Comparison of ENCODE assay signal across 1 cellular context in the genomic region with DNA sequence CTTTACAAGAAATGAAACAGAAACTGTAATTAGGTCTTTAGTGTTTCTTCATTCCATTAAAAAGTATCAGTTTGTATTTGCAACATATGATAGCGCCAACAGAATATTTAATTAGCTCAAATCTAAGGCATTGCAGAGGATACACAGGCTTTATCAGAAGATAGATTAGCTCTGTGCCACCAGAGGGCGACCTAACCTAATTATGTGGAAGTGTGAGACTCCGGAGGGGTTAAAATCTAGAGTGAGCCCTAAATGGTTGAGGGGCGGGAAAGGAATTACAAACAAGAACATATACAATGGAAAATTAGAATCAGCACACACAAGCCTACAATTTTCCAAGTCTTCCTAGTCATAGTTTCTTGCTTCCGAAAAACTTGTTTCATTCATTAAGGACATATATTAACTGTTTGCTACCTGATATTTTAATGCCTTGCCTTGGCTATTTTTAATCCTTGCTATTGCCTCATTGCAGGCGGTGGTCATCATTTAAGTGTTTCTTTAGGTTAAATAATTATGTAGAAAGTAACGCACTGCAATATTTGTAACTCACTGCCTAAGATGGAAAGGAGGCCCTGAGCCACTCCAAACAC.
TF ChIP-seq lines count a peak whose summit lies in the region.

No MANE protein-coding gene starts in this region.

TF ChIP-seq in GM23338, 12 proteins besides CTCF, POLR2A, EP300 and RAD21 (continued from another document):
- TF ChIP-seq, protein P1, sequence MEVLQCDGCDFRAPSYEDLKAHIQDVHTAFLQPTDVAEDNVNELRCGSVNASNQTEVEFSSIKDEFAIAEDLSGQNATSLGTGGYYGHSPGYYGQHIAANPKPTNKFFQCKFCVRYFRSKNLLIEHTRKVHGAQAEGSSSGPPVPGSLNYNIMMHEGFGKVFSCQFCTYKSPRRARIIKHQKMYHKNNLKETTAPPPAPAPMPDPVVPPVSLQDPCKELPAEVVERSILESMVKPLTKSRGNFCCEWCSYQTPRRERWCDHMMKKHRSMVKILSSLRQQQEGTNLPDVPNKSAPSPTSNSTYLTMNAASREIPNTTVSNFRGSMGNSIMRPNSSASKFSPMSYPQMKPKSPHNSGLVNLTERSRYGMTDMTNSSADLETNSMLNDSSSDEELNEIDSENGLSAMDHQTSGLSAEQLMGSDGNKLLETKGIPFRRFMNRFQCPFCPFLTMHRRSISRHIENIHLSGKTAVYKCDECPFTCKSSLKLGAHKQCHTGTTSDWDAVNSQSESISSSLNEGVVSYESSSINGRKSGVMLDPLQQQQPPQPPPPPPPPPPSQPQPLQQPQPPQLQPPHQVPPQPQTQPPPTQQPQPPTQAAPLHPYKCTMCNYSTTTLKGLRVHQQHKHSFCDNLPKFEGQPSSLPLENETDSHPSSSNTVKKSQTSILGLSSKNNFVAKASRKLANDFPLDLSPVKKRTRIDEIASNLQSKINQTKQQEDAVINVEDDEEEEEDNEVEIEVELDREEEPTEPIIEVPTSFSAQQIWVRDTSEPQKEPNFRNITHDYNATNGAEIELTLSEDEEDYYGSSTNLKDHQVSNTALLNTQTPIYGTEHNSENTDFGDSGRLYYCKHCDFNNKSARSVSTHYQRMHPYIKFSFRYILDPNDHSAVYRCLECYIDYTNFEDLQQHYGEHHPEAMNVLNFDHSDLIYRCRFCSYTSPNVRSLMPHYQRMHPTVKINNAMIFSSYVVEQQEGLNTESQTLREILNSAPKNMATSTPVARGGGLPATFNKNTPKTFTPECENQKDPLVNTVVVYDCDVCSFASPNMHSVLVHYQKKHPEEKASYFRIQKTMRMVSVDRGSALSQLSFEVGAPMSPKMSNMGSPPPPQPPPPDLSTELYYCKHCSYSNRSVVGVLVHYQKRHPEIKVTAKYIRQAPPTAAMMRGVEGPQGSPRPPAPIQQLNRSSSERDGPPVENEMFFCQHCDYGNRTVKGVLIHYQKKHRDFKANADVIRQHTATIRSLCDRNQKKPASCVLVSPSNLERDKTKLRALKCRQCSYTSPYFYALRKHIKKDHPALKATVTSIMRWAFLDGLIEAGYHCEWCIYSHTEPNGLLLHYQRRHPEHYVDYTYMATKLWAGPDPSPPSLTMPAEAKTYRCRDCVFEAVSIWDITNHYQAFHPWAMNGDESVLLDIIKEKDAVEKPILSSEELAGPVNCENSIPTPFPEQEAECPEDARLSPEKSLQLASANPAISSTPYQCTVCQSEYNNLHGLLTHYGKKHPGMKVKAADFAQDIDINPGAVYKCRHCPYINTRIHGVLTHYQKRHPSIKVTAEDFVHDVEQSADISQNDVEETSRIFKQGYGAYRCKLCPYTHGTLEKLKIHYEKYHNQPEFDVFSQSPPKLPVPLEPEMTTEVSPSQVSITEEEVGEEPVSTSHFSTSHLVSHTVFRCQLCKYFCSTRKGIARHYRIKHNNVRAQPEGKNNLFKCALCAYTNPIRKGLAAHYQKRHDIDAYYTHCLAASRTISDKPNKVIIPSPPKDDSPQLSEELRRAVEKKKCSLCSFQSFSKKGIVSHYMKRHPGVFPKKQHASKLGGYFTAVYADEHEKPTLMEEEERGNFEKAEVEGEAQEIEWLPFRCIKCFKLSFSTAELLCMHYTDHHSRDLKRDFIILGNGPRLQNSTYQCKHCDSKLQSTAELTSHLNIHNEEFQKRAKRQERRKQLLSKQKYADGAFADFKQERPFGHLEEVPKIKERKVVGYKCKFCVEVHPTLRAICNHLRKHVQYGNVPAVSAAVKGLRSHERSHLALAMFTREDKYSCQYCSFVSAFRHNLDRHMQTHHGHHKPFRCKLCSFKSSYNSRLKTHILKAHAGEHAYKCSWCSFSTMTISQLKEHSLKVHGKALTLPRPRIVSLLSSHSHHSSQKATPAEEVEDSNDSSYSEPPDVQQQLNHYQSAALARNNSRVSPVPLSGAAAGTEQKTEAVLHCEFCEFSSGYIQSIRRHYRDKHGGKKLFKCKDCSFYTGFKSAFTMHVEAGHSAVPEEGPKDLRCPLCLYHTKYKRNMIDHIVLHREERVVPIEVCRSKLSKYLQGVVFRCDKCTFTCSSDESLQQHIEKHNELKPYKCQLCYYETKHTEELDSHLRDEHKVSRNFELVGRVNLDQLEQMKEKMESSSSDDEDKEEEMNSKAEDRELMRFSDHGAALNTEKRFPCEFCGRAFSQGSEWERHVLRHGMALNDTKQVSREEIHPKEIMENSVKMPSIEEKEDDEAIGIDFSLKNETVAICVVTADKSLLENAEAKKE (CRISPR knock-in tag; IDR thresholded peaks at IDR 0.05), result no peak
- no peak for TF ChIP-seq ZNF114 (CRISPR knock-in tag; IDR thresholded peaks at IDR 0.05)
TF ChIP-seq in GM23338: peak in this region for 0.
